In genomic region chr20:11544029-11544678, GRCh38 we compare ENCODE assay signal across 9 cellular contexts.
DNase-seq lines count a peak whose midpoint lies in the region; ATAC-seq and TF ChIP-seq lines count a peak whose summit lies in the region.
"Had no signal": no experiment of that assay in that cellular context is flagged by ENCODE, and none has a peak within 500 bp of the region (broad histone marks: within the 10 kb centered on the region; RNA-seq: fewer than 3 reads in every experiment).

No MANE protein-coding gene starts in this region.

- no peaks in the 10 kb centered on the region for H3K4me1 ChIP-seq in effector memory CD4-positive, alpha-beta T cell (ENCODE audit: control insufficient read depth, insufficient read depth, low read length, poor library complexity, severe bottlenecking)

- TF ChIP-seq CTCF in AG09309 (IDR thresholded peaks at IDR 0.05; ENCODE audit: control insufficient read depth, insufficient read depth, low read depth, low read length, missing control alignments) (peak; percentile 51), GM13977 (IDR thresholded peaks at IDR 0.05; ENCODE audit: extremely low read depth, insufficient read depth, missing control alignments) (peak; percentile 57), astrocyte of the cerebellum (IDR thresholded peaks at IDR 0.05; ENCODE audit: low read depth, low read length, missing control alignments) (peak; percentile 31)

- ATAC-seq in HG03159 (IDR thresholded peaks at IDR 0.05; ENCODE audit: unreplicated experiment): peak; percentile 81

- H3K27ac ChIP-seq in effector memory CD4-positive, alpha-beta T cell (ENCODE audit: insufficient read depth, low read length, poor library complexity, severe bottlenecking): no peak overlapping the region
- H3K27ac ChIP-seq: neutrophil had no signal

- H3K36me3 ChIP-seq in effector memory CD4-positive, alpha-beta T cell (ENCODE audit: control insufficient read depth, insufficient read depth, low read length): no peaks in the 10 kb centered on the region
- H3K36me3 ChIP-seq: neutrophil had no signal

- no peaks in the 10 kb centered on the region for H3K27me3 ChIP-seq in effector memory CD4-positive, alpha-beta T cell (replicated peaks; ENCODE audit: control insufficient read depth, insufficient read depth, low read length, poor library complexity, severe bottlenecking)
- H3K27me3 ChIP-seq: neutrophil had no signal

- H3K9me3 ChIP-seq in effector memory CD4-positive, alpha-beta T cell (ENCODE audit: control insufficient read depth, low read length): no peaks in the 10 kb centered on the region
- H3K9me3 ChIP-seq: neutrophil had no signal

- H3K4me3 ChIP-seq in AG09309 (ENCODE audit: control insufficient read depth, low read depth, low read length) (no peak overlapping the region; the same call in 1 of the 2 replicates), astrocyte of the cerebellum (ENCODE audit: low read depth, low read length) (no peak overlapping the region)
- H3K4me3 ChIP-seq in effector memory CD4-positive, alpha-beta T cell (ENCODE audit: insufficient read depth, low read depth, low read length, poor library complexity, severe bottlenecking): no peak overlapping the region

- DNase-seq in AG09309 (ENCODE audit: low read depth) (peak; percentile 43), GM13977 (ENCODE audit: low spot score) (peak; percentile 49), NCI-H345 treated with DMSO at 0.1 percent for 48 hours (lab: John Stamatoyannopoulos, UW; ENCODE audit: unreplicated experiment) (peak; percentile 71), astrocyte of the cerebellum (ENCODE audit: low read depth) (peak; percentile 75), iPS-NIHi7 (ENCODE audit: extremely low spot score) (peak; percentile 55), superior temporal gyrus (ENCODE audit: extremely low spot score) (peak; percentile 95)
- DNase-seq in effector memory CD4-positive, alpha-beta T cell: no peak

- in situ Hi-C loops in GM13977 (cut with MboI; ENCODE audit: low pct_unique_long_range_greater_than_20kb, low sequenced_read_pairs, unreplicated experiment): no loop called here
- in situ Hi-C loops in astrocyte of the cerebellum (cut with HindIII; ENCODE audit: low sequenced_read_pairs): loop anchor here (5.0 kb wide), 1 partner anchor 992 kb away; no protein-coding TSS in a partner anchor

Comparison
In these comparisons a context has a peak if more than half of its experiments do, and no peak if none do; other contexts are left out.
1. DNase-seq: peak in AG09309 (single experiment), GM13977 (single experiment), NCI-H345 treated with DMSO at 0.1 percent for 48 hours (single experiment), astrocyte of the cerebellum (single experiment), iPS-NIHi7 (single experiment) and superior temporal gyrus (single experiment); none in effector memory CD4-positive, alpha-beta T cell (0 of 3).
2. Peak in every context shown above with its lines, with median percentiles within 50 percentile points of each other: CTCF ChIP-seq.